ENCODE assay signal across 8 cellular contexts in genomic region chr22:35961480-35961902, GRCh38.
A peak's percentile ranks its signal among the peaks of the same experiment; 100 is the strongest.
DNase-seq lines count a peak whose midpoint lies in the region; ATAC-seq and TF ChIP-seq lines count a peak whose summit lies in the region.

No MANE protein-coding gene starts in this region.

- DNase-seq in NCI-H1092 (lab: John Stamatoyannopoulos, UW) (peak; percentile 12), NCI-H1092 treated with DMSO at 0.1 percent for 48 hours (lab: John Stamatoyannopoulos, UW) (no peak), cerebellum (ENCODE audit: low spot score) (peak; percentile 91), kidney epithelial cell (ENCODE audit: low read depth) (peak; percentile 63), thoracic aorta (ENCODE audit: low spot score) (peak; percentile 22), UCSD-AML1 (lab: John Stamatoyannopoulos, UW; ENCODE audit: unreplicated experiment) (no peak)
- no peak for DNase-seq in stimulated activated CD4-positive, alpha-beta T cell treated with anti-CD3 and anti-CD28 coated beads, Interleukin-12 subunit alpha, Interleukin-12 subunit beta, amount 100 ng/mL, for 4 hours

- H3K36me3 ChIP-seq in kidney epithelial cell (ENCODE audit: control insufficient read depth, insufficient read depth, low read length) (no peaks in the 10 kb centered on the region), thoracic aorta (no peaks in the 10 kb centered on the region)

- H3K4me3 ChIP-seq in kidney epithelial cell (ENCODE audit: low read depth, low read length): no peak overlapping the region
- peak overlapping the region; percentile 65 for H3K4me3 ChIP-seq in thoracic aorta

- H3K27me3 ChIP-seq in kidney epithelial cell (ENCODE audit: control insufficient read depth, insufficient read depth, low read length): no peaks in the 10 kb centered on the region
- H3K27me3 ChIP-seq in thoracic aorta (replicated peaks; ENCODE audit: insufficient read depth): no peaks in the 10 kb centered on the region

- H3K4me1 ChIP-seq in thoracic aorta (ENCODE audit: control insufficient read depth in 1 of 2, low read depth in 2 of 2): peaks cover 11 to 31% of the 10 kb centered on the region in 2 donors

- TF ChIP-seq CTCF in kidney epithelial cell (IDR thresholded peaks at IDR 0.05; ENCODE audit: insufficient read depth, low read length, poor library complexity, severe bottlenecking) (no peak), thoracic aorta (IDR thresholded peaks at IDR 0.05) (no peak)

- H3K27ac ChIP-seq in thoracic aorta: peak overlapping the region; percentile 56 to 69

- H3K9me3 ChIP-seq in thoracic aorta: no peaks in the 10 kb centered on the region

- ATAC-seq in thoracic aorta (ENCODE audit: insufficient number of reproducible peaks, low FRiP score, low read depth) (peak; percentile 86), GM18511 (IDR thresholded peaks at IDR 0.05; ENCODE audit: unreplicated experiment) (no peak)

Comparison
In these comparisons a context has a peak if more than half of its experiments do, and no peak if none do; other contexts are left out.
1. DNase-seq: peak in NCI-H1092 (single experiment), cerebellum (single experiment), kidney epithelial cell (single experiment) and thoracic aorta (single experiment); none in NCI-H1092 treated with DMSO at 0.1 percent for 48 hours (single experiment), stimulated activated CD4-positive, alpha-beta T cell treated with anti-CD3 and anti-CD28 coated beads, Interleukin-12 subunit alpha, Interleukin-12 subunit beta, amount 100 ng/mL, for 4 hours (single experiment) and UCSD-AML1 (single experiment).